ENCODE assay signal across 2 cellular contexts in genomic region chr17:63448655-63449054, GRCh38.
TF ChIP-seq lines count a peak whose summit lies in the region.

No MANE protein-coding gene starts in this region.

TF ChIP-seq in IMR-90, 13 proteins besides CTCF, POLR2A, EP300 and RAD21:
- TF ChIP-seq RCOR1 (IDR thresholded peaks at IDR 0.05; ENCODE audit: insufficient replicate concordance, low read length), result no peak
- TF ChIP-seq CHD1 (IDR thresholded peaks at IDR 0.05; ENCODE audit: low read depth, low read length), result no peak
- TF ChIP-seq, protein P1, sequence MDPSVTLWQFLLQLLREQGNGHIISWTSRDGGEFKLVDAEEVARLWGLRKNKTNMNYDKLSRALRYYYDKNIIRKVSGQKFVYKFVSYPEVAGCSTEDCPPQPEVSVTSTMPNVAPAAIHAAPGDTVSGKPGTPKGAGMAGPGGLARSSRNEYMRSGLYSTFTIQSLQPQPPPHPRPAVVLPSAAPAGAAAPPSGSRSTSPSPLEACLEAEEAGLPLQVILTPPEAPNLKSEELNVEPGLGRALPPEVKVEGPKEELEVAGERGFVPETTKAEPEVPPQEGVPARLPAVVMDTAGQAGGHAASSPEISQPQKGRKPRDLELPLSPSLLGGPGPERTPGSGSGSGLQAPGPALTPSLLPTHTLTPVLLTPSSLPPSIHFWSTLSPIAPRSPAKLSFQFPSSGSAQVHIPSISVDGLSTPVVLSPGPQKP (IDR thresholded peaks at IDR 0.05; ENCODE audit: borderline replicate concordance, low read depth, low read length), result no peak
- TF ChIP-seq BHLHE40 (IDR thresholded peaks at IDR 0.05; ENCODE audit: low read depth, low read length), result no peak
- no peak for TF ChIP-seq MXI1 (IDR thresholded peaks at IDR 0.05; ENCODE audit: borderline replicate concordance, low read depth, low read length)
- TF ChIP-seq USF2 (IDR thresholded peaks at IDR 0.05; ENCODE audit: low read depth, low read length), result no peak
- TF ChIP-seq NFE2L2 (IDR thresholded peaks at IDR 0.05; ENCODE audit: low read depth, low read length), result no peak
- no peak for TF ChIP-seq FOS (IDR thresholded peaks at IDR 0.05; ENCODE audit: low read depth, low read length)
- no peak for TF ChIP-seq RFX5 (IDR thresholded peaks at IDR 0.05; ENCODE audit: low read depth, low read length)
- no peak for TF ChIP-seq CEBPB (IDR thresholded peaks at IDR 0.05; ENCODE audit: low read depth, low read length)
- TF ChIP-seq MAZ (IDR thresholded peaks at IDR 0.05; ENCODE audit: borderline replicate concordance, low read depth, low read length), result no peak
- no peak for TF ChIP-seq SMC3 (IDR thresholded peaks at IDR 0.05; ENCODE audit: low read depth, low read length)
- no peak for TF ChIP-seq MAFK (IDR thresholded peaks at IDR 0.05; ENCODE audit: low read depth, low read length)

TF ChIP-seq in endothelial cell of umbilical vein, 7 proteins besides CTCF, POLR2A, EP300 and RAD21:
- TF ChIP-seq MAX (IDR thresholded peaks at IDR 0.05; ENCODE audit: insufficient read depth, insufficient read length) (no peak), MYC (IDR thresholded peaks at IDR 0.05; ENCODE audit: low read depth, low read length) (no peak), FOS (IDR thresholded peaks at IDR 0.05; ENCODE audit: borderline replicate concordance, insufficient read depth, low read length) (no peak), EZH2 (IDR thresholded peaks at IDR 0.05; ENCODE audit: borderline replicate concordance, low read depth, low read length, severe bottlenecking) (no peak), JUN (IDR thresholded peaks at IDR 0.05; ENCODE audit: borderline replicate concordance, insufficient read depth, insufficient read length, low read depth) (no peak)
